1 cellular context compared by ENCODE assay signal in genomic region chr16:67228034-67228785, GRCh38.
TF ChIP-seq lines count a peak whose summit lies in the region.

No MANE protein-coding gene starts in this region.

TF ChIP-seq in HCT116, 20 proteins besides CTCF, POLR2A, EP300 and RAD21 (continued from another document):
- TF ChIP-seq, protein P1, sequence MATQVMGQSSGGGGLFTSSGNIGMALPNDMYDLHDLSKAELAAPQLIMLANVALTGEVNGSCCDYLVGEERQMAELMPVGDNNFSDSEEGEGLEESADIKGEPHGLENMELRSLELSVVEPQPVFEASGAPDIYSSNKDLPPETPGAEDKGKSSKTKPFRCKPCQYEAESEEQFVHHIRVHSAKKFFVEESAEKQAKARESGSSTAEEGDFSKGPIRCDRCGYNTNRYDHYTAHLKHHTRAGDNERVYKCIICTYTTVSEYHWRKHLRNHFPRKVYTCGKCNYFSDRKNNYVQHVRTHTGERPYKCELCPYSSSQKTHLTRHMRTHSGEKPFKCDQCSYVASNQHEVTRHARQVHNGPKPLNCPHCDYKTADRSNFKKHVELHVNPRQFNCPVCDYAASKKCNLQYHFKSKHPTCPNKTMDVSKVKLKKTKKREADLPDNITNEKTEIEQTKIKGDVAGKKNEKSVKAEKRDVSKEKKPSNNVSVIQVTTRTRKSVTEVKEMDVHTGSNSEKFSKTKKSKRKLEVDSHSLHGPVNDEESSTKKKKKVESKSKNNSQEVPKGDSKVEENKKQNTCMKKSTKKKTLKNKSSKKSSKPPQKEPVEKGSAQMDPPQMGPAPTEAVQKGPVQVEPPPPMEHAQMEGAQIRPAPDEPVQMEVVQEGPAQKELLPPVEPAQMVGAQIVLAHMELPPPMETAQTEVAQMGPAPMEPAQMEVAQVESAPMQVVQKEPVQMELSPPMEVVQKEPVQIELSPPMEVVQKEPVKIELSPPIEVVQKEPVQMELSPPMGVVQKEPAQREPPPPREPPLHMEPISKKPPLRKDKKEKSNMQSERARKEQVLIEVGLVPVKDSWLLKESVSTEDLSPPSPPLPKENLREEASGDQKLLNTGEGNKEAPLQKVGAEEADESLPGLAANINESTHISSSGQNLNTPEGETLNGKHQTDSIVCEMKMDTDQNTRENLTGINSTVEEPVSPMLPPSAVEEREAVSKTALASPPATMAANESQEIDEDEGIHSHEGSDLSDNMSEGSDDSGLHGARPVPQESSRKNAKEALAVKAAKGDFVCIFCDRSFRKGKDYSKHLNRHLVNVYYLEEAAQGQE (IDR thresholded peaks at IDR 0.05; ENCODE audit: low read depth) = no peak
- TF ChIP-seq SP1 (IDR thresholded peaks at IDR 0.05; ENCODE audit: low read depth) (no peak), ZFX (IDR thresholded peaks at IDR 0.05) (no peak), SRF (IDR thresholded peaks at IDR 0.05; ENCODE audit: low read depth) (no peak), EZH2phosphoT487 (IDR thresholded peaks at IDR 0.05; ENCODE audit: borderline replicate concordance) (no peak), YY1 (IDR thresholded peaks at IDR 0.05; ENCODE audit: extremely low read depth, insufficient replicate concordance, low read depth, low read length) (no peak), SIN3A (IDR thresholded peaks at IDR 0.05; ENCODE audit: low read depth) (no peak), EGR1 (IDR thresholded peaks at IDR 0.05; ENCODE audit: low read depth) (no peak), TCF7L2 (IDR thresholded peaks at IDR 0.05; ENCODE audit: borderline replicate concordance, extremely low read depth, insufficient read depth, insufficient read length) (no peak), CEBPB (IDR thresholded peaks at IDR 0.05; ENCODE audit: low read depth) (no peak), ZNF274 (IDR thresholded peaks at IDR 0.05; ENCODE audit: low read depth, low read length) (no peak), FOSL1 (IDR thresholded peaks at IDR 0.05; ENCODE audit: low read depth) (no peak)
- TF ChIP-seq, protein P2, sequence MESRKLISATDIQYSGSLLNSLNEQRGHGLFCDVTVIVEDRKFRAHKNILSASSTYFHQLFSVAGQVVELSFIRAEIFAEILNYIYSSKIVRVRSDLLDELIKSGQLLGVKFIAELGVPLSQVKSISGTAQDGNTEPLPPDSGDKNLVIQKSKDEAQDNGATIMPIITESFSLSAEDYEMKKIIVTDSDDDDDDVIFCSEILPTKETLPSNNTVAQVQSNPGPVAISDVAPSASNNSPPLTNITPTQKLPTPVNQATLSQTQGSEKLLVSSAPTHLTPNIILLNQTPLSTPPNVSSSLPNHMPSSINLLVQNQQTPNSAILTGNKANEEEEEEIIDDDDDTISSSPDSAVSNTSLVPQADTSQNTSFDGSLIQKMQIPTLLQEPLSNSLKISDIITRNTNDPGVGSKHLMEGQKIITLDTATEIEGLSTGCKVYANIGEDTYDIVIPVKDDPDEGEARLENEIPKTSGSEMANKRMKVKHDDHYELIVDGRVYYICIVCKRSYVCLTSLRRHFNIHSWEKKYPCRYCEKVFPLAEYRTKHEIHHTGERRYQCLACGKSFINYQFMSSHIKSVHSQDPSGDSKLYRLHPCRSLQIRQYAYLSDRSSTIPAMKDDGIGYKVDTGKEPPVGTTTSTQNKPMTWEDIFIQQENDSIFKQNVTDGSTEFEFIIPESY (IDR thresholded peaks at IDR 0.05; ENCODE audit: extremely low read depth, insufficient replicate concordance, low read length) = no peak
